ENCODE assay signal across 20 cellular contexts in genomic region chr5:175748650-175749049, GRCh38.
DNase-seq lines count a peak whose midpoint lies in the region; ATAC-seq and TF ChIP-seq lines count a peak whose summit lies in the region.
"Had no signal": no experiment of that assay in that cellular context is flagged by ENCODE, and none has a peak within 500 bp of the region (broad histone marks: within the 10 kb centered on the region; RNA-seq: fewer than 3 reads in every experiment).

No MANE protein-coding gene starts in this region.

- peaks cover 4% of the 10 kb centered on the region for H3K4me1 Mint-ChIP-seq in activated CD8-positive, alpha-beta memory T cell treated with anti-CD3 and anti-CD28 coated beads, Interleukin-2, amount 10 ng/mL, durations not matched to agents 7 days and 5 days
- H3K4me1 Mint-ChIP-seq in CD4-positive, alpha-beta memory T cell: no peaks in the 10 kb centered on the region
- H3K4me1 Mint-ChIP-seq in activated CD8-positive, alpha-beta T cell treated with anti-CD3 and anti-CD28 coated beads for 36 hours (ENCODE audit: low read depth): peaks cover 3% of the 10 kb centered on the region
- H3K4me1 Mint-ChIP-seq: B cell had no signal

- no peaks in the 10 kb centered on the region for H3K36me3 ChIP-seq in CD4-positive, alpha-beta memory T cell (ENCODE audit: insufficient read depth, low read length)
- H3K36me3 ChIP-seq: BLaER1 treated with 17β-estradiol and CSF1 and Interleukin-3, amounts not matched to agents 10 nM and 100 nM had no signal

- no peak for TF ChIP-seq CTCF in activated CD8-positive, alpha-beta T cell treated with anti-CD3 and anti-CD28 coated beads for 36 hours (IDR thresholded peaks at IDR 0.05)

- no peak overlapping the region for H3K27ac Mint-ChIP-seq in activated CD8-positive, alpha-beta memory T cell treated with anti-CD3 and anti-CD28 coated beads, Interleukin-2, amount 10 ng/mL, durations not matched to agents 7 days and 5 days
- H3K27ac Mint-ChIP-seq in CD4-positive, alpha-beta memory T cell: no peak overlapping the region
- H3K27ac Mint-ChIP-seq in activated CD8-positive, alpha-beta T cell treated with anti-CD3 and anti-CD28 coated beads for 36 hours: no peak overlapping the region
- H3K27ac Mint-ChIP-seq: B cell; CD8-positive, alpha-beta memory T cell; GM23338; HFFc6 had no signal

- no peaks in the 10 kb centered on the region for H3K4me1 ChIP-seq in CD4-positive, alpha-beta memory T cell (ENCODE audit: insufficient read depth, low read length)

- no peaks in the 10 kb centered on the region for H3K9me3 Mint-ChIP-seq in activated CD8-positive, alpha-beta memory T cell treated with anti-CD3 and anti-CD28 coated beads, Interleukin-2, amount 10 ng/mL, durations not matched to agents 7 days and 5 days (ENCODE audit: low read depth)
- no peaks in the 10 kb centered on the region for H3K9me3 Mint-ChIP-seq in CD4-positive, alpha-beta memory T cell
- no peaks in the 10 kb centered on the region for H3K9me3 Mint-ChIP-seq in activated CD8-positive, alpha-beta T cell treated with anti-CD3 and anti-CD28 coated beads for 36 hours
- H3K9me3 Mint-ChIP-seq: CD8-positive, alpha-beta memory T cell; GM23338; HFFc6 had no signal

- peak; percentile 18 for DNase-seq in activated CD8-positive, alpha-beta memory T cell treated with anti-CD3 and anti-CD28 coated beads, Interleukin-2, amount 10 ng/mL, durations not matched to agents 7 days and 5 days
- no peak for DNase-seq in activated CD8-positive, alpha-beta memory T cell treated with anti-CD3 and anti-CD28 coated beads, Interleukin-2, amount 50 U/mL, for 4 hours
- DNase-seq in ecto neural progenitor cell (ENCODE audit: low spot score): peak; percentile 11
- DNase-seq in left lobe of liver (ENCODE audit: low spot score): peak; percentile 36
- DNase-seq in CD4-positive, alpha-beta memory T cell: no peak
- no peak for DNase-seq in activated CD8-positive, alpha-beta T cell treated with anti-CD3 and anti-CD28 coated beads for 36 hours
- no peak for DNase-seq in NOMO-1 treated with DMSO at 0.1 percent for 48 hours (lab: John Stamatoyannopoulos, UW; ENCODE audit: unreplicated experiment)
- DNase-seq: 8988T; CD8-positive, alpha-beta memory T cell; COR-L47; DMS 273 treated with DMSO at 0.1 percent for 48 hours; DMS53; DND-41; EL; HFFc6; IMR-90 had no signal

- H3K27me3 ChIP-seq in CD4-positive, alpha-beta memory T cell (ENCODE audit: insufficient read depth, low read length): no peaks in the 10 kb centered on the region

- H3K36me3 Mint-ChIP-seq in activated CD8-positive, alpha-beta memory T cell treated with anti-CD3 and anti-CD28 coated beads, Interleukin-2, amount 10 ng/mL, durations not matched to agents 7 days and 5 days: no peaks in the 10 kb centered on the region
- H3K36me3 Mint-ChIP-seq in CD4-positive, alpha-beta memory T cell: no peaks in the 10 kb centered on the region
- H3K36me3 Mint-ChIP-seq in activated CD8-positive, alpha-beta T cell treated with anti-CD3 and anti-CD28 coated beads for 36 hours (ENCODE audit: low read depth): no peaks in the 10 kb centered on the region
- H3K36me3 Mint-ChIP-seq: CD8-positive, alpha-beta memory T cell had no signal

- CTCF ChIA-PET in activated CD8-positive, alpha-beta memory T cell treated with anti-CD3 and anti-CD28 coated beads, Interleukin-2, amount 10 ng/mL, durations not matched to agents 7 days and 5 days (lab: Charles Lee): no interaction called here
- CTCF ChIA-PET in CD4-positive, alpha-beta memory T cell (lab: Charles Lee; ENCODE audit: partially characterized antibody): no interaction called here
- CTCF ChIA-PET in activated CD8-positive, alpha-beta T cell treated with anti-CD3 and anti-CD28 coated beads for 36 hours (lab: Charles Lee): interaction anchor here (1.2 to 1.3 kb wide), 2 partner anchors 10 to 19 kb away, joined by 4 to 5 read pairs; no protein-coding TSS in a partner anchor

- intact Hi-C loops in CD4-positive, alpha-beta memory T cell (cut with micrococcal nuclease): no loop called here
- intact Hi-C loops in activated CD8-positive, alpha-beta T cell treated with anti-CD3 and anti-CD28 coated beads for 36 hours (cut with micrococcal nuclease): no loop called here

- H3K27ac ChIP-seq in CD4-positive, alpha-beta memory T cell (ENCODE audit: low read depth, low read length): no peak overlapping the region
- H3K27ac ChIP-seq: BLaER1 treated with 17β-estradiol and CSF1 and Interleukin-3, amounts not matched to agents 10 nM and 100 nM had no signal

- POLR2A ChIA-PET in CD4-positive, alpha-beta memory T cell (lab: Charles Lee; ENCODE audit: partially characterized antibody): no interaction called here
- POLR2A ChIA-PET in activated CD8-positive, alpha-beta T cell treated with anti-CD3 and anti-CD28 coated beads for 36 hours (lab: Charles Lee): interaction anchor here (0.9 kb wide), 1 partner anchor 12 kb away, joined by 3 read pairs; no protein-coding TSS in a partner anchor

- no peak overlapping the region for H3K4me3 Mint-ChIP-seq in activated CD8-positive, alpha-beta memory T cell treated with anti-CD3 and anti-CD28 coated beads, Interleukin-2, amount 10 ng/mL, durations not matched to agents 7 days and 5 days
- H3K4me3 Mint-ChIP-seq in CD4-positive, alpha-beta memory T cell: no peak overlapping the region
- H3K4me3 Mint-ChIP-seq in activated CD8-positive, alpha-beta T cell treated with anti-CD3 and anti-CD28 coated beads for 36 hours: no peak overlapping the region
- H3K4me3 Mint-ChIP-seq: B cell; CD8-positive, alpha-beta memory T cell; GM23338; HFFc6 had no signal

- H3K27me3 Mint-ChIP-seq in activated CD8-positive, alpha-beta memory T cell treated with anti-CD3 and anti-CD28 coated beads, Interleukin-2, amount 10 ng/mL, durations not matched to agents 7 days and 5 days: peaks cover 35% of the 10 kb centered on the region
- peaks cover 13 to 36% of the 10 kb centered on the region in 2 donors for H3K27me3 Mint-ChIP-seq in CD4-positive, alpha-beta memory T cell
- peaks cover 21% of the 10 kb centered on the region for H3K27me3 Mint-ChIP-seq in activated CD8-positive, alpha-beta T cell treated with anti-CD3 and anti-CD28 coated beads for 36 hours

- no peaks in the 10 kb centered on the region for H3K9me3 ChIP-seq in CD4-positive, alpha-beta memory T cell (ENCODE audit: control insufficient read depth in 1 of 2, low read length in 2 of 2)

- no peak for ATAC-seq in activated CD8-positive, alpha-beta memory T cell treated with anti-CD3 and anti-CD28 coated beads, Interleukin-2, amount 10 ng/mL, durations not matched to agents 7 days and 5 days
- no peak for ATAC-seq in left lobe of liver
- no peak for ATAC-seq in activated CD8-positive, alpha-beta T cell treated with anti-CD3 and anti-CD28 coated beads for 36 hours
- ATAC-seq: GM23338, HCT116 had no signal

- H3K4me3 ChIP-seq in CD4-positive, alpha-beta memory T cell (ENCODE audit: low read length in 2 of 2): no peak overlapping the region
- H3K4me3 ChIP-seq: BLaER1 treated with 17β-estradiol and CSF1 and Interleukin-3, amounts not matched to agents 10 nM and 100 nM; GM23338 had no signal

Comparison
In these comparisons a context has a peak if more than half of its experiments do, and no peak if none do; other contexts are left out.
1. DNase-seq: peak in activated CD8-positive, alpha-beta memory T cell treated with anti-CD3 and anti-CD28 coated beads, Interleukin-2, amount 10 ng/mL, durations not matched to agents 7 days and 5 days (single experiment), ecto neural progenitor cell (single experiment) and left lobe of liver (single experiment); none in activated CD8-positive, alpha-beta memory T cell treated with anti-CD3 and anti-CD28 coated beads, Interleukin-2, amount 50 U/mL, for 4 hours (single experiment), CD4-positive, alpha-beta memory T cell (0 of 5), activated CD8-positive, alpha-beta T cell treated with anti-CD3 and anti-CD28 coated beads for 36 hours (single experiment) and NOMO-1 treated with DMSO at 0.1 percent for 48 hours (single experiment).